ENCODE assay signal across 8 cellular contexts in genomic region chr1:85258536-85259117, GRCh38. TPM values are rescaled to one million over a fixed set of nuclear protein-coding genes. Genes with fewer than 3 reads are reported as not detected.
DNase-seq lines count a peak whose midpoint lies in the region; ATAC-seq and TF ChIP-seq lines count a peak whose summit lies in the region.

No MANE protein-coding gene starts in this region.

- H3F3A ChIP-seq in Loucy (ENCODE audit: low read depth): no peaks in the 10 kb centered on the region

- H3K27ac ChIP-seq in BLaER1 treated with 17β-estradiol and CSF1 and Interleukin-3, amounts not matched to agents 10 nM and 100 nM: peak overlapping the region; percentile 78 to 91 (median 87); a peak in 20 of 22 replicates

- peaks cover 48% of the 10 kb centered on the region for H3K79me2 ChIP-seq in Loucy (ENCODE audit: insufficient read depth, low read length)

- H3K9ac ChIP-seq in BLaER1 treated with 17β-estradiol and CSF1 and Interleukin-3, amounts not matched to agents 10 nM and 100 nM: peak overlapping the region; percentile 84 to 95 (median 93)
- H3K9ac ChIP-seq in Loucy (ENCODE audit: low read depth, low read length, poor library complexity, severe bottlenecking): peak overlapping the region; percentile 77

- CTCF ChIA-PET in HEK293T (lab: Yijun Ruan, JAX): interaction anchor here (0.6 to 6.5 kb wide), 20 partner anchors 10 to 1144 kb away, joined by 3 to 55 read pairs (median 4); partner anchors contain the start of gene BCL10

- DNase-seq in ecto neural progenitor cell (ENCODE audit: low spot score) (peak; percentile 75), putamen (ENCODE audit: low spot score) (no peak), HEK293T (ENCODE audit: extremely low spot score) (no peak), NCI-H1694 treated with DMSO at 0.1 percent for 48 hours (lab: John Stamatoyannopoulos, UW) (no peak)
- no peak for DNase-seq in natural killer cell treated with Interleukin-12 subunit alpha and Interleukin-12 subunit beta and Interleukin-15 and Interleukin-18, amount 100 ng/mL, for 72 hours (ENCODE audit: low spot score)

- H3K27me3 Mint-ChIP-seq in natural killer cell treated with Interleukin-12 subunit alpha and Interleukin-12 subunit beta and Interleukin-15 and Interleukin-18, amount 100 ng/mL, for 72 hours: no peaks in the 10 kb centered on the region

- H4K20me1 ChIP-seq in BLaER1 treated with 17β-estradiol and CSF1 and Interleukin-3, amounts not matched to agents 10 nM and 100 nM: peaks cover 25 to 58% (median 48%) of the 10 kb centered on the region in 11 experiments; a peak in 20 of 22 replicates
- H4K20me1 ChIP-seq in Loucy (ENCODE audit: insufficient read depth, low read length, poor library complexity, severe bottlenecking): peaks cover 45% of the 10 kb centered on the region

- peaks cover 53 to 73% (median 63%) of the 10 kb centered on the region in 11 experiments for H3K36me3 ChIP-seq in BLaER1 treated with 17β-estradiol and CSF1 and Interleukin-3, amounts not matched to agents 10 nM and 100 nM
- H3K36me3 ChIP-seq in Loucy (ENCODE audit: insufficient read depth, low read length): no peaks in the 10 kb centered on the region

- POLR2A ChIA-PET in HEK293T (lab: Yijun Ruan, JAX): interaction anchor here (0.7 to 3.1 kb wide), 12 partner anchors 14 to 310 kb away, joined by 3 to 26 read pairs (median 4); partner anchors contain the start of genes BCL10, MCOLN2 and SYDE2

- H3K9me3 Mint-ChIP-seq in natural killer cell treated with Interleukin-12 subunit alpha and Interleukin-12 subunit beta and Interleukin-15 and Interleukin-18, amount 100 ng/mL, for 72 hours: no peaks in the 10 kb centered on the region

- no peaks in the 10 kb centered on the region for H3K9me2 ChIP-seq in Loucy (replicated peaks; ENCODE audit: low read depth, low read length)

- peak overlapping the region; percentile 87 to 93 for H3K27ac Mint-ChIP-seq in natural killer cell treated with Interleukin-12 subunit alpha and Interleukin-12 subunit beta and Interleukin-15 and Interleukin-18, amount 100 ng/mL, for 72 hours

- peaks cover 14% of the 10 kb centered on the region for H3K36me3 Mint-ChIP-seq in natural killer cell treated with Interleukin-12 subunit alpha and Interleukin-12 subunit beta and Interleukin-15 and Interleukin-18, amount 100 ng/mL, for 72 hours

- peaks cover 18 to 42% (median 29%) of the 10 kb centered on the region in 10 experiments for H3K4me1 ChIP-seq in BLaER1 treated with 17β-estradiol and CSF1 and Interleukin-3, amounts not matched to agents 10 nM and 100 nM
- H3K4me1 ChIP-seq in Loucy (ENCODE audit: insufficient read depth, low read length, poor library complexity, severe bottlenecking): peaks cover 28% of the 10 kb centered on the region

- peaks cover 24 to 26% of the 10 kb centered on the region in 2 donors for H3K4me1 Mint-ChIP-seq in natural killer cell treated with Interleukin-12 subunit alpha and Interleukin-12 subunit beta and Interleukin-15 and Interleukin-18, amount 100 ng/mL, for 72 hours (ENCODE audit: low read depth in 2 of 2)

- H2AFZ ChIP-seq in Loucy (ENCODE audit: low read length): no peak overlapping the region

- peaks cover 5 to 24% (median 17%) of the 10 kb centered on the region in 11 experiments; a peak in 18 of 22 replicates for H3K9me3 ChIP-seq in BLaER1 treated with 17β-estradiol and CSF1 and Interleukin-3, amounts not matched to agents 10 nM and 100 nM (replicated peaks in 1 of 11)
- no peaks in the 10 kb centered on the region for H3K9me3 ChIP-seq in Loucy (ENCODE audit: insufficient read depth, low read depth, low read length)

- ATAC-seq in natural killer cell treated with Interleukin-12 subunit alpha and Interleukin-12 subunit beta and Interleukin-15 and Interleukin-18, amount 100 ng/mL, for 72 hours: no peak
- no peak for ATAC-seq in HG03439 (IDR thresholded peaks at IDR 0.05; ENCODE audit: unreplicated experiment)

- 0 out of 2 replicates have a peak, but pooled peaks have one; percentile 30 for TF ChIP-seq CTCF in Loucy (conservative IDR thresholded peaks at IDR 0.05; ENCODE audit: low read length)

- peak overlapping the region; percentile 78 to 98 (median 94) for H3K4me2 ChIP-seq in BLaER1 treated with 17β-estradiol and CSF1 and Interleukin-3, amounts not matched to agents 10 nM and 100 nM
- peak overlapping the region; percentile 88 for H3K4me2 ChIP-seq in Loucy (ENCODE audit: low read depth, low read length, poor library complexity, severe bottlenecking)

- peak overlapping the region; percentile 96 for H3K4me3 Mint-ChIP-seq in natural killer cell treated with Interleukin-12 subunit alpha and Interleukin-12 subunit beta and Interleukin-15 and Interleukin-18, amount 100 ng/mL, for 72 hours

- H3K27me3 ChIP-seq in BLaER1 treated with 17β-estradiol and CSF1 and Interleukin-3, amounts not matched to agents 10 nM and 100 nM: no peaks in the 10 kb centered on the region
- H3K27me3 ChIP-seq in Loucy (ENCODE audit: insufficient read depth, low read length, poor library complexity, severe bottlenecking): no peaks in the 10 kb centered on the region

- peak overlapping the region; percentile 85 to 97 (median 92) for H3K4me3 ChIP-seq in BLaER1 treated with 17β-estradiol and CSF1 and Interleukin-3, amounts not matched to agents 10 nM and 100 nM
- H3K4me3 ChIP-seq in Loucy (ENCODE audit: low read length, poor library complexity, severe bottlenecking): peak overlapping the region; percentile 91

TF ChIP-seq in HEK293T, 16 proteins besides CTCF, POLR2A, EP300 and RAD21:
- no peak for TF ChIP-seq CTBP1 (IDR thresholded peaks at IDR 0.05; ENCODE audit: borderline replicate concordance)
- TF ChIP-seq NFRKB (IDR thresholded peaks at IDR 0.05): no peak
- no peak for TF ChIP-seq HDGF (IDR thresholded peaks at IDR 0.05; ENCODE audit: borderline replicate concordance)
- TF ChIP-seq SP1 (IDR thresholded peaks at IDR 0.05): no peak
- no peak for TF ChIP-seq L3MBTL2 (conservative IDR thresholded peaks at IDR 0.05)
- TF ChIP-seq FOXM1 (IDR thresholded peaks at IDR 0.05; ENCODE audit: borderline replicate concordance): no peak
- TF ChIP-seq ZNF384 (IDR thresholded peaks at IDR 0.05): no peak
- TF ChIP-seq SUZ12 (IDR thresholded peaks at IDR 0.05): no peak
- no peak for TF ChIP-seq ARNT (IDR thresholded peaks at IDR 0.05)
- TF ChIP-seq FOXA1 (IDR thresholded peaks at IDR 0.05): no peak
- no peak for TF ChIP-seq BHLHE40 (IDR thresholded peaks at IDR 0.05; ENCODE audit: borderline replicate concordance)
- TF ChIP-seq ELF4 (IDR thresholded peaks at IDR 0.05): no peak
- no peak for TF ChIP-seq LEF1 (IDR thresholded peaks at IDR 0.05; ENCODE audit: borderline replicate concordance)
- no peak for TF ChIP-seq TARDBP (IDR thresholded peaks at IDR 0.05)
- no peak for TF ChIP-seq PKNOX1 (IDR thresholded peaks at IDR 0.05)

RNA-seq across cellular contexts. Expression of gene C1orf52, which starts 0.8 kb away (rescaled TPM):
- total RNA-seq in natural killer cell treated with Interleukin-12 subunit alpha and Interleukin-12 subunit beta and Interleukin-15 and Interleukin-18, amount 100 ng/mL, for 72 hours: 10 to 100 TPM; 28.6 to 29.6 TPM

RNA-seq across cellular contexts. Expression of gene BCL10, which starts 17.8 kb away (rescaled TPM):
- total RNA-seq in natural killer cell treated with Interleukin-12 subunit alpha and Interleukin-12 subunit beta and Interleukin-15 and Interleukin-18, amount 100 ng/mL, for 72 hours: 10 to 100 TPM; 13.8 to 27.8 TPM

RNA-seq across cellular contexts. Expression of gene SYDE2, which starts 57.8 kb away (rescaled TPM):
- under 1 TPM in 1 of 2 donors, not detected in 1; 0.84 TPM for total RNA-seq in natural killer cell treated with Interleukin-12 subunit alpha and Interleukin-12 subunit beta and Interleukin-15 and Interleukin-18, amount 100 ng/mL, for 72 hours
